Comparison of ENCODE assay signal across 17 cellular contexts in genomic region chrX:40469316-40469715, GRCh38.
DNase-seq lines count a peak whose midpoint lies in the region; ATAC-seq, FAIRE-seq and TF ChIP-seq lines count a peak whose summit lies in the region.
"Had no signal": no experiment of that assay in that cellular context is flagged by ENCODE, and none has a peak within 500 bp of the region (broad histone marks: within the 10 kb centered on the region; RNA-seq: fewer than 3 reads in every experiment).

No MANE protein-coding gene starts in this region.

- H3K9me3 ChIP-seq in PC-3 (ENCODE audit: low read length), result no peaks in the 10 kb centered on the region
- H3K9me3 ChIP-seq in prostate gland, result no peaks in the 10 kb centered on the region
- no peaks in the 10 kb centered on the region for H3K9me3 ChIP-seq in endodermal cell (ENCODE audit: control insufficient read depth, low read length)
- H3K9me3 ChIP-seq: BLaER1 treated with 17β-estradiol and CSF1 and Interleukin-3, amounts not matched to agents 10 nM and 100 nM; HAP-1 had no signal

- POLR2A ChIA-PET in PC-3 (lab: Charles Lee; ENCODE audit: unreplicated experiment), result no interaction called here

- peaks cover 21% of the 10 kb centered on the region for H3K4me1 Mint-ChIP-seq in endodermal cell

- FAIRE-seq in GM12892 (lab: Jason Lieb, UNC), result peak; percentile 36
- FAIRE-seq: GM12891 had no signal

- ATAC-seq in PC-3, result no peak
- ATAC-seq in HG03442 (IDR thresholded peaks at IDR 0.05; ENCODE audit: unreplicated experiment), result no peak
- ATAC-seq: CD8-positive, alpha-beta T cell had no signal

- DNase-seq in GM12892 (ENCODE audit: insufficient read length), result no peak
- DNase-seq in PC-3, result peak; percentile 9
- peak; percentile 41 for DNase-seq in epithelial cell of esophagus (ENCODE audit: low read depth)
- peak; percentile 25 for DNase-seq in prostate gland (ENCODE audit: low spot score)
- no peak for DNase-seq in endodermal cell
- DNase-seq in G401 (ENCODE audit: low spot score), result no peak
- DNase-seq: 8988T; Calu3; CD8-positive, alpha-beta T cell; DMS79 treated with DMSO at 0.1 percent for 48 hours; GM23248; HFFc6 had no signal

- H3K4me3 ChIP-seq in PC-3 (ENCODE audit: low read length), result no peak overlapping the region
- H3K4me3 ChIP-seq in epithelial cell of esophagus (ENCODE audit: low read length), result no peak overlapping the region
- H3K4me3 ChIP-seq in prostate gland, result no peak overlapping the region
- no peak overlapping the region for H3K4me3 ChIP-seq in endodermal cell (ENCODE audit: low read length)
- H3K4me3 ChIP-seq: BLaER1 treated with 17β-estradiol and CSF1 and Interleukin-3, amounts not matched to agents 10 nM and 100 nM; GM23248; HAP-1 had no signal

- peaks cover 45% of the 10 kb centered on the region for H3K9me3 Mint-ChIP-seq in endodermal cell
- H3K9me3 Mint-ChIP-seq: CD8-positive, alpha-beta T cell; HFFc6 had no signal

- no peak overlapping the region for H2AFZ ChIP-seq in PC-3 (ENCODE audit: low read length)
- H2AFZ ChIP-seq: GM23248 had no signal

- H3K27me3 ChIP-seq in PC-3 (ENCODE audit: low read length), result no peaks in the 10 kb centered on the region; the same call in 1 of the 2 replicates
- H3K27me3 ChIP-seq in prostate gland (replicated peaks; ENCODE audit: insufficient read depth), result no peaks in the 10 kb centered on the region
- no peaks in the 10 kb centered on the region for H3K27me3 ChIP-seq in endodermal cell (ENCODE audit: control insufficient read depth, insufficient read depth, low read length, poor library complexity, severe bottlenecking)

- H3K36me3 Mint-ChIP-seq in endodermal cell (ENCODE audit: low read depth), result no peaks in the 10 kb centered on the region
- H3K36me3 Mint-ChIP-seq: CD8-positive, alpha-beta T cell had no signal

- H3K4me3 Mint-ChIP-seq in endodermal cell, result no peak overlapping the region
- H3K4me3 Mint-ChIP-seq: B cell; CD8-positive, alpha-beta T cell; HFFc6 had no signal

- no peak overlapping the region for H3K9ac ChIP-seq in PC-3 (ENCODE audit: low read length)
- no peak overlapping the region for H3K9ac ChIP-seq in endodermal cell (ENCODE audit: extremely low read depth, low read length, poor library complexity, severe bottlenecking)
- H3K9ac ChIP-seq: GM23248 had no signal

- no peaks in the 10 kb centered on the region for H3K9me2 ChIP-seq in PC-3 (replicated peaks; ENCODE audit: low read length)

- H3K4me2 ChIP-seq in PC-3 (ENCODE audit: low read length), result no peak overlapping the region

- H3K36me3 ChIP-seq in PC-3 (ENCODE audit: low read depth, low read length) (no peaks in the 10 kb centered on the region), prostate gland (no peaks in the 10 kb centered on the region), endodermal cell (ENCODE audit: control insufficient read depth, insufficient read depth, low read length) (no peaks in the 10 kb centered on the region)
- H3K36me3 ChIP-seq: BLaER1 treated with 17β-estradiol and CSF1 and Interleukin-3, amounts not matched to agents 10 nM and 100 nM; HAP-1 had no signal

- WGBS in prostate gland, result 32% methylated on average over 4 of the region's 4 CpGs
- WGBS in endodermal cell (ENCODE audit: insufficient coverage in 1 of 2, insufficient read length in 1 of 2), 2 experiments, result 81 to 91% methylated on average over 3 to 4 of the region's 4 CpGs

- H3F3A ChIP-seq in PC-3 (ENCODE audit: low read length, unreplicated experiment), result no peaks in the 10 kb centered on the region

- no peak overlapping the region for H3K27ac Mint-ChIP-seq in endodermal cell
- H3K27ac Mint-ChIP-seq: B cell; CD8-positive, alpha-beta T cell; HFFc6 had no signal

- TF ChIP-seq CTCF in PC-3 (conservative IDR thresholded peaks at IDR 0.05; ENCODE audit: low read depth, low read length), result no peak
- no peak for TF ChIP-seq CTCF in epithelial cell of esophagus (IDR thresholded peaks at IDR 0.05; ENCODE audit: insufficient read depth, low read depth, low read length, missing control alignments)
- TF ChIP-seq CTCF in prostate gland (IDR thresholded peaks at IDR 0.05), result no peak
- no peak for TF ChIP-seq CTCF in endodermal cell (conservative IDR thresholded peaks at IDR 0.05)

- TF ChIP-seq POLR2A in GM12892 (IDR thresholded peaks at IDR 0.05; ENCODE audit: low read depth, low read length), result no peak
- no peak for TF ChIP-seq POLR2A in prostate gland (IDR thresholded peaks at IDR 0.05)

- peaks cover 3% of the 10 kb centered on the region for H3K27me3 Mint-ChIP-seq in endodermal cell (ENCODE audit: insufficient read depth)

- H3K79me2 ChIP-seq in PC-3 (ENCODE audit: low read length), result no peaks in the 10 kb centered on the region

- CTCF ChIA-PET in PC-3 (lab: Charles Lee), result no interaction called here

- H4K20me1 ChIP-seq in PC-3 (ENCODE audit: low read length), result no peaks in the 10 kb centered on the region
- H4K20me1 ChIP-seq: BLaER1 treated with 17β-estradiol and CSF1 and Interleukin-3, amounts not matched to agents 10 nM and 100 nM had no signal

- H3K4me1 ChIP-seq in PC-3 (ENCODE audit: insufficient read depth, low read length) (peaks cover 6% of the 10 kb centered on the region; the same call in 1 of the 2 replicates), prostate gland (replicated peaks) (no peaks in the 10 kb centered on the region), endodermal cell (ENCODE audit: control insufficient read depth, insufficient read depth, low read length) (no peaks in the 10 kb centered on the region)

- no TSS peak for BruUV-seq in PC-3 (replicated peaks; lab: Mats Ljungman, UMichigan)

- intact Hi-C loops in PC-3 (cut with micrococcal nuclease), result loop anchor here (10.0 kb wide), 1 partner anchor 295 kb away; no protein-coding TSS in a partner anchor
- intact Hi-C loops in prostate gland (cut with DNase I), result no loop called here

- H3K27ac ChIP-seq in PC-3 (ENCODE audit: low read length) (no peak overlapping the region), prostate gland (peak overlapping the region in 1 of 2 donors; percentile 38), endodermal cell (ENCODE audit: low read depth, low read length) (no peak overlapping the region)
- H3K27ac ChIP-seq: GM23248 had no signal

- in situ Hi-C loops in G401 (cut with HindIII; ENCODE audit: low sequenced_read_pairs), result no loop called here

Comparison
In these comparisons a context has a peak if more than half of its experiments do, and no peak if none do; other contexts are left out.
1. DNase-seq: peak in PC-3 (single experiment), epithelial cell of esophagus (single experiment) and prostate gland (single experiment); none in GM12892 (single experiment), endodermal cell (single experiment) and G401 (single experiment).